Comparison of ENCODE assay signal across 9 cellular contexts in genomic region chr4:39044947-39045734, GRCh38. TPM values are rescaled to one million over a fixed set of nuclear protein-coding genes. Genes with fewer than 3 reads are reported as not detected.
A peak's percentile ranks its signal among the peaks of the same experiment; 100 is the strongest.
DNase-seq lines count a peak whose midpoint lies in the region; FAIRE-seq and TF ChIP-seq lines count a peak whose summit lies in the region.
"Had no signal": no experiment of that assay in that cellular context is flagged by ENCODE, and none has a peak within 500 bp of the region (broad histone marks: within the 10 kb centered on the region; RNA-seq: fewer than 3 reads in every experiment).

No MANE protein-coding gene starts in this region.

- H3K36me3 Mint-ChIP-seq in brain = no peaks in the 10 kb centered on the region

- H3K4me1 Mint-ChIP-seq in brain = peaks cover 60% of the 10 kb centered on the region

- H3K4me1 ChIP-seq in PC-9 (replicated peaks; ENCODE audit: insufficient read depth) = peaks cover 49% of the 10 kb centered on the region
- peaks cover 0 to 2% of the 10 kb centered on the region in 2 donors for H3K4me1 ChIP-seq in small intestine (ENCODE audit: control insufficient read depth in 2 of 2, insufficient read depth in 1 of 2, low read depth in 1 of 2, low read length in 1 of 2)

- intact Hi-C loops in PC-9 (cut with micrococcal nuclease; ENCODE audit: unreplicated experiment) = loop anchor here (1.0 to 5.0 kb wide), 3 partner anchors 9 to 883 kb away; partner anchors contain the start of gene FAM114A1

- peaks cover 45% of the 10 kb centered on the region for H3K79me2 ChIP-seq in PC-9 (ENCODE audit: low read depth)

- TF ChIP-seq CTCF in PC-9 (conservative IDR thresholded peaks at IDR 0.05) (no peak), brain (conservative IDR thresholded peaks at IDR 0.05) (no peak)

- peak overlapping the region; percentile 91 to 97 (median 97) for H3K27ac Mint-ChIP-seq in brain

- H2AFZ ChIP-seq in PC-9 = no peak overlapping the region

- no TSS peak for BruUV-seq in PC-9 (replicated peaks; lab: Mats Ljungman, UMichigan)

- peaks cover 12% of the 10 kb centered on the region for H4K20me1 ChIP-seq in PC-9 (ENCODE audit: insufficient read depth)

- no peaks in the 10 kb centered on the region for H3K9me3 Mint-ChIP-seq in brain

- H3K4me3 ChIP-seq in PC-9 (peak overlapping the region; percentile 85), small intestine (ENCODE audit: low read depth in 1 of 2, low read length in 2 of 2) (peak overlapping the region; percentile 67 to 95)

- H3K27ac ChIP-seq in PC-9 = peak overlapping the region; percentile 98
- peak overlapping the region; percentile 59 to 93 for H3K27ac ChIP-seq in small intestine (ENCODE audit: low read depth in 1 of 2, low read length in 1 of 2)

- H3K36me3 ChIP-seq in PC-9 (ENCODE audit: low read depth) (peaks cover 11% of the 10 kb centered on the region; the same call in 1 of the 2 replicates), small intestine (ENCODE audit: control insufficient read depth in 2 of 2, insufficient read depth in 2 of 2, low read length in 2 of 2) (no peaks in the 10 kb centered on the region)

- H3F3A ChIP-seq in PC-9 (ENCODE audit: insufficient read depth, low read depth) = peaks cover 60% of the 10 kb centered on the region

- peaks cover 7% of the 10 kb centered on the region for H3K27me3 Mint-ChIP-seq in brain

- peak overlapping the region; percentile 95 to 99 (median 98) for H3K4me3 Mint-ChIP-seq in brain

- CTCF ChIA-PET in PC-9 (lab: Charles Lee) = interaction anchor here (0.6 kb wide), 1 partner anchor 16 kb away, joined by 4 read pairs; no protein-coding TSS in a partner anchor

- peak; percentile 68 for DNase-seq in DMS 273 (lab: John Stamatoyannopoulos, UW; ENCODE audit: unreplicated experiment)
- DNase-seq in DMS 273 treated with DMSO at 0.1 percent for 48 hours (lab: John Stamatoyannopoulos, UW) = no peak
- DNase-seq in HCEC 1CT = peak; percentile 19
- no peak for DNase-seq in PC-9
- DNase-seq in iPS-NIHi11 (ENCODE audit: low spot score) = peak; percentile 64
- no peak for DNase-seq in small intestine
- DNase-seq in NCI-H345 (lab: John Stamatoyannopoulos, UW) = no peak

- POLR2A ChIA-PET in PC-9 (lab: Charles Lee; ENCODE audit: unreplicated experiment) = interaction anchor here (0.6 to 1.2 kb wide), 7 partner anchors 14 to 482 kb away, joined by 3 to 7 read pairs (median 5); partner anchors contain the start of gene UGDH

- no peak for FAIRE-seq in small intestine (lab: Jason Lieb, UNC)
- FAIRE-seq: A204.1 had no signal

- H3K9me3 ChIP-seq in PC-9 (ENCODE audit: insufficient read depth, low read depth) (no peaks in the 10 kb centered on the region), small intestine (ENCODE audit: control insufficient read depth, low read depth) (no peaks in the 10 kb centered on the region)

- peak overlapping the region; percentile 81 for H3K4me2 ChIP-seq in PC-9

- H3K27me3 ChIP-seq in PC-9 (ENCODE audit: insufficient read depth, low read depth) (no peaks in the 10 kb centered on the region), small intestine (ENCODE audit: control insufficient read depth in 2 of 2, insufficient read depth in 2 of 2, low read length in 2 of 2) (no peaks in the 10 kb centered on the region)

- no peaks in the 10 kb centered on the region for H3K9me2 ChIP-seq in PC-9 (ENCODE audit: insufficient read depth)

- 2 to 6% (median 4%) methylated on average over 42 to 81 of the region's 81 CpGs for WGBS in small intestine, 3 donors

RNA-seq across cellular contexts. Expression of gene TMEM156, which starts 12.9 kb away (rescaled TPM):
- total RNA-seq in PC-9 (2021) = 20.1 and 29.3 TPM in 2 replicates
- polyA plus RNA-seq in brain (ENCODE audit: insufficient read depth, low read depth, low replicate concordance) (0.27 TPM), small intestine (1 to 10 TPM in 2 of 3 donors, not detected in 1; 1.4 to 2.2 TPM)

RNA-seq across cellular contexts. Expression of gene KLHL5, which starts 16.9 kb away (rescaled TPM):
- 115 and 117 TPM in 2 replicates for total RNA-seq in PC-9 (2021)
- polyA plus RNA-seq in brain (ENCODE audit: insufficient read depth, low read depth, low replicate concordance) (13.0 TPM), small intestine (10 to 100 TPM in 1 of 3 donors, 1 to 10 TPM in 2; 4.5 to 10.8 (median 7.8) TPM)

Comparison
In these comparisons a context has a peak if more than half of its experiments do, and no peak if none do; other contexts are left out.
1. DNase-seq: peak in DMS 273 (single experiment), HCEC 1CT (single experiment) and iPS-NIHi11 (single experiment); none in DMS 273 treated with DMSO at 0.1 percent for 48 hours (single experiment), PC-9 (0 of 2), small intestine (single experiment) and NCI-H345 (single experiment).